In genomic region chr6:106142876-106143431, GRCh38 we compare ENCODE assay signal across 1 cellular context.
TF ChIP-seq lines count a peak whose summit lies in the region.

No MANE protein-coding gene starts in this region.

TF ChIP-seq in IMR-90, 13 proteins besides CTCF, POLR2A, EP300 and RAD21:
- no peak for TF ChIP-seq RFX5 (IDR thresholded peaks at IDR 0.05; ENCODE audit: low read depth, low read length)
- no peak for TF ChIP-seq CHD1 (IDR thresholded peaks at IDR 0.05; ENCODE audit: low read depth, low read length)
- TF ChIP-seq FOS (IDR thresholded peaks at IDR 0.05; ENCODE audit: low read depth, low read length) = no peak
- TF ChIP-seq MXI1 (IDR thresholded peaks at IDR 0.05; ENCODE audit: borderline replicate concordance, low read depth, low read length) = no peak
- no peak for TF ChIP-seq RCOR1 (IDR thresholded peaks at IDR 0.05; ENCODE audit: insufficient replicate concordance, low read length)
